ENCODE assay signal across 1 cellular context in genomic region chr7:128309921-128310320, GRCh38.
TF ChIP-seq lines count a peak whose summit lies in the region.

No MANE protein-coding gene starts in this region.

TF ChIP-seq in HepG2, 621 proteins besides CTCF, POLR2A, EP300 and RAD21:
- TF ChIP-seq ZFP1 (CRISPR knock-in tag; IDR thresholded peaks at IDR 0.05), result no peak
- TF ChIP-seq, protein P1, sequence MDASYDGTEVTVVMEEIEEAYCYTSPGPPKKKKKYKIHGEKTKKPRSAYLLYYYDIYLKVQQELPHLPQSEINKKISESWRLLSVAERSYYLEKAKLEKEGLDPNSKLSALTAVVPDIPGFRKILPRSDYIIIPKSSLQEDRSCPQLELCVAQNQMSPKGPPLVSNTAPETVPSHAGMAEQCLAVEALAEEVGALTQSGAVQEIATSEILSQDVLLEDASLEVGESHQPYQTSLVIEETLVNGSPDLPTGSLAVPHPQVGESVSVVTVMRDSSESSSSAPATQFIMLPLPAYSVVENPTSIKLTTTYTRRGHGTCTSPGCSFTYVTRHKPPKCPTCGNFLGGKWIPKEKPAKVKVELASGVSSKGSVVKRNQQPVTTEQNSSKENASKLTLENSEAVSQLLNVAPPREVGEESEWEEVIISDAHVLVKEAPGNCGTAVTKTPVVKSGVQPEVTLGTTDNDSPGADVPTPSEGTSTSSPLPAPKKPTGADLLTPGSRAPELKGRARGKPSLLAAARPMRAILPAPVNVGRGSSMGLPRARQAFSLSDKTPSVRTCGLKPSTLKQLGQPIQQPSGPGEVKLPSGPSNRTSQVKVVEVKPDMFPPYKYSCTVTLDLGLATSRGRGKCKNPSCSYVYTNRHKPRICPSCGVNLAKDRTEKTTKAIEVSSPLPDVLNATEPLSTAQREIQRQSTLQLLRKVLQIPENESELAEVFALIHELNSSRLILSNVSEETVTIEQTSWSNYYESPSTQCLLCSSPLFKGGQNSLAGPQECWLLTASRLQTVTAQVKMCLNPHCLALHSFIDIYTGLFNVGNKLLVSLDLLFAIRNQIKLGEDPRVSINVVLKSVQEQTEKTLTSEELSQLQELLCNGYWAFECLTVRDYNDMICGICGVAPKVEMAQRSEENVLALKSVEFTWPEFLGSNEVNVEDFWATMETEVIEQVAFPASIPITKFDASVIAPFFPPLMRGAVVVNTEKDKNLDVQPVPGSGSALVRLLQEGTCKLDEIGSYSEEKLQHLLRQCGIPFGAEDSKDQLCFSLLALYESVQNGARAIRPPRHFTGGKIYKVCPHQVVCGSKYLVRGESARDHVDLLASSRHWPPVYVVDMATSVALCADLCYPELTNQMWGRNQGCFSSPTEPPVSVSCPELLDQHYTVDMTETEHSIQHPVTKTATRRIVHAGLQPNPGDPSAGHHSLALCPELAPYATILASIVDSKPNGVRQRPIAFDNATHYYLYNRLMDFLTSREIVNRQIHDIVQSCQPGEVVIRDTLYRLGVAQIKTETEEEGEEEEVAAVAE (CRISPR knock-in tag; IDR thresholded peaks at IDR 0.05; ENCODE audit: borderline replicate concordance), result peak; percentile 7; the same call in 1 of the 2 replicates
- 0 out of 2 replicates have a peak, but pooled peaks have one; percentile 4 for TF ChIP-seq KAT8 (CRISPR knock-in tag; IDR thresholded peaks at IDR 0.05)
TF ChIP-seq in HepG2: peak in this region for 2.
